ENCODE assay signal across 20 cellular contexts in the genomic region with DNA sequence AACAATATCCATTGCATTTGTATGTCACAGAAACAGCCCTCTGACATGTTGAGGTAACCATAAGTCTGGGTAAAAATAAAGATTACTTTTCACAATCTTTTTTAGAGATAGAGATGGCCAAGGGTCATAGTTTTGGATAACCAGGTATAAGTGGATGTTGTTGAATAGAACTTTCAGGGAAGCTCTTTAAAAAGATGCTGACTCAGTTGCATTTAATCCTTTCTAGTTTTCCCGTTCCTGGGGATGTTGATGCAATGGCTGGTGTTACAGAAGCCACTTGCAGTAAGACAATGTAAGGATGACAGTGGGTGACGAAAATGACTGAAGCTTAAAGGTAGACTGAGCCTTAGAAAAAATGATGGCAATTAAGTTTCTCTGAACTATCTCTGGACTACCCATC.
DNase-seq lines count a peak whose midpoint lies in the region; ATAC-seq, FAIRE-seq and TF ChIP-seq lines count a peak whose summit lies in the region.
"Had no signal": no experiment of that assay in that cellular context is flagged by ENCODE, and none has a peak within 500 bp of the region (broad histone marks: within the 10 kb centered on the region; RNA-seq: fewer than 3 reads in every experiment).

No MANE protein-coding gene starts in this region.

- BruUV-seq in HepG2 (replicated peaks; lab: Mats Ljungman, UMichigan) (no TSS peak), K562 (replicated peaks; lab: Mats Ljungman, UMichigan) (no TSS peak)

- H3K9ac ChIP-seq in HepG2 (ENCODE audit: insufficient read depth, low read depth, low read length) (no peak overlapping the region), K562 (ENCODE audit: insufficient read depth in 1 of 2, low read depth in 2 of 2, low read length in 2 of 2) (no peak overlapping the region), smooth muscle cell (ENCODE audit: low read depth) (no peak overlapping the region)
- H3K9ac ChIP-seq: BLaER1 had no signal

- no peak for FAIRE-seq in HepG2 (lab: Jason Lieb, UNC)
- no peak for FAIRE-seq in K562 (lab: Jason Lieb, UNC)
- FAIRE-seq: D721Med, G401.6, GM12891, GM19239 had no signal

- H3K4me2 ChIP-seq in HepG2 (ENCODE audit: low read depth, low read length) (no peak overlapping the region), K562 (ENCODE audit: insufficient read depth, low read length) (no peak overlapping the region), smooth muscle cell (no peak overlapping the region)
- H3K4me2 ChIP-seq: BLaER1 had no signal

- intact Hi-C loops in HepG2 (cut with micrococcal nuclease; ENCODE audit: unreplicated experiment) (no loop called here), right lobe of liver (cut with DNase I) (no loop called here), K562 (cut with micrococcal nuclease) (no loop called here)

- POLR2A ChIA-PET in HepG2 (lab: Yijun Ruan, JAX): no interaction called here
- POLR2A ChIA-PET in K562 (lab: Yijun Ruan, JAX): no interaction called here

- in situ Hi-C loops in HepG2 (cut with HindIII; ENCODE audit: extremely low pct_ligation_motif_present, low pct_unique_long_range_greater_than_20kb): no loop called here
- in situ Hi-C loops in K562 (cut with MboI): no loop called here

- H4K20me1 ChIP-seq in HepG2 (ENCODE audit: insufficient read depth, low read length) (no peaks in the 10 kb centered on the region), K562 (replicated peaks; ENCODE audit: control insufficient read depth, insufficient read depth, low read length) (no peaks in the 10 kb centered on the region), smooth muscle cell (ENCODE audit: low read depth) (no peaks in the 10 kb centered on the region)
- H4K20me1 ChIP-seq: BLaER1 had no signal

- H3K27me3 ChIP-seq in HepG2 (ENCODE audit: control insufficient read depth in 1 of 2, insufficient read depth in 2 of 2, low read length in 2 of 2) (no peaks in the 10 kb centered on the region), right lobe of liver (no peaks in the 10 kb centered on the region), K562 (ENCODE audit: control insufficient read depth in 2 of 2, insufficient read depth in 2 of 2, low read length in 2 of 2) (no peaks in the 10 kb centered on the region), right atrium auricular region (no peaks in the 10 kb centered on the region), smooth muscle cell (ENCODE audit: low read depth) (no peaks in the 10 kb centered on the region)
- H3K27me3 ChIP-seq: BE2C, BLaER1 had no signal

- H3K4me1 ChIP-seq in HepG2 (ENCODE audit: insufficient read depth, low read length) (no peaks in the 10 kb centered on the region), right lobe of liver (no peaks in the 10 kb centered on the region), K562 (replicated peaks in 1 of 2; ENCODE audit: control insufficient read depth in 2 of 2, insufficient read depth in 2 of 2, low read length in 2 of 2) (no peaks in the 10 kb centered on the region), right atrium auricular region (no peaks in the 10 kb centered on the region), smooth muscle cell (ENCODE audit: low read depth) (no peaks in the 10 kb centered on the region)
- H3K4me1 ChIP-seq: BE2C, BLaER1, Caco-2 had no signal

- H3K9me1 ChIP-seq in K562 (ENCODE audit: control insufficient read depth, insufficient read depth, low read length): no peaks in the 10 kb centered on the region

- no peaks in the 10 kb centered on the region for H3F3A ChIP-seq in smooth muscle cell (ENCODE audit: low read depth)

- H3K27ac ChIP-seq in HepG2 (ENCODE audit: extremely low read length, insufficient read depth, low read length) (no peak overlapping the region), right lobe of liver (no peak overlapping the region), K562 (ENCODE audit: extremely low read depth, low read depth, low read length) (no peak overlapping the region), right atrium auricular region (no peak overlapping the region), smooth muscle cell (ENCODE audit: low read depth) (no peak overlapping the region)
- H3K27ac ChIP-seq: 22Rv1, BLaER1 had no signal

- 2% methylated on average over 2 of the region's 2 CpGs for WGBS in HepG2 (ENCODE audit: low lambda C conversion rate)
- 48% methylated on average over 2 of the region's 2 CpGs for WGBS in right lobe of liver (ENCODE audit: insufficient coverage, low coverage, low lambda C conversion rate, missing lambda C conversion rate)
- WGBS in K562 (ENCODE audit: insufficient coverage, low coverage, missing lambda C conversion rate): 0% methylated on average over 2 of the region's 2 CpGs
- 75% methylated on average over 2 of the region's 2 CpGs for WGBS in smooth muscle cell (ENCODE audit: low lambda C conversion rate)

- H3K36me3 ChIP-seq in HepG2 (replicated peaks in 1 of 2; ENCODE audit: control insufficient read depth in 1 of 2, insufficient read depth in 2 of 2, low read length in 2 of 2) (no peaks in the 10 kb centered on the region), right lobe of liver (no peaks in the 10 kb centered on the region), K562 (ENCODE audit: control insufficient read depth, insufficient read depth, low read length) (no peaks in the 10 kb centered on the region), right atrium auricular region (no peaks in the 10 kb centered on the region), smooth muscle cell (ENCODE audit: low read depth) (no peaks in the 10 kb centered on the region)
- H3K36me3 ChIP-seq: BE2C, BLaER1 had no signal

- CTCF ChIA-PET in HepG2 (lab: Yijun Ruan, JAX; ENCODE audit: low intra/inter-chr PET ratio, low total read pairs): no interaction called here
- CTCF ChIA-PET in K562 (lab: Yijun Ruan, JAX; ENCODE audit: low intra/inter-chr PET ratio): no interaction called here

- no peak for TF ChIP-seq RAD21 in HepG2 (CRISPR knock-in tag; IDR thresholded peaks at IDR 0.05)
- no peak for TF ChIP-seq RAD21 in K562 (CRISPR knock-in tag; conservative IDR thresholded peaks at IDR 0.05 in 1 of 2, IDR thresholded peaks at IDR 0.05 in 1 of 2)

- ATAC-seq in HepG2 (no peak), right lobe of liver (no peak), K562 (no peak)

- H3K9me3 ChIP-seq in HepG2 (ENCODE audit: low read length): peaks cover 96% of the 10 kb centered on the region
- H3K9me3 ChIP-seq in right lobe of liver: no peaks in the 10 kb centered on the region
- no peaks in the 10 kb centered on the region; the same call in 1 of the 2 replicates for H3K9me3 ChIP-seq in K562 (replicated peaks; ENCODE audit: control insufficient read depth, insufficient read depth, low read depth, low read length)
- H3K9me3 ChIP-seq in right atrium auricular region: no peaks in the 10 kb centered on the region
- no peaks in the 10 kb centered on the region for H3K9me3 ChIP-seq in smooth muscle cell (replicated peaks; ENCODE audit: low read depth)
- H3K9me3 ChIP-seq: BE2C, BLaER1, Caco-2 had no signal

- H3K4me3 ChIP-seq in HepG2 (replicated peaks in 1 of 3; ENCODE audit: insufficient read depth in 1 of 3, low read depth in 2 of 3, low read length in 3 of 3) (no peak overlapping the region), right lobe of liver (no peak overlapping the region), K562 (no peak overlapping the region), right atrium auricular region (no peak overlapping the region), smooth muscle cell (no peak overlapping the region)
- H3K4me3 ChIP-seq: BLaER1 had no signal

- H3K79me2 ChIP-seq in HepG2 (ENCODE audit: insufficient read depth, low read length) (no peaks in the 10 kb centered on the region), K562 (ENCODE audit: control insufficient read depth, insufficient read depth, low read length) (no peaks in the 10 kb centered on the region), smooth muscle cell (ENCODE audit: low read depth) (no peaks in the 10 kb centered on the region)

- H2AFZ ChIP-seq in HepG2 (ENCODE audit: low read length): no peak overlapping the region
- H2AFZ ChIP-seq in K562 (ENCODE audit: low read depth, low read length): no peak overlapping the region
- no peak overlapping the region for H2AFZ ChIP-seq in smooth muscle cell (ENCODE audit: low read depth)

- no peak for DNase-seq in HepG2 (ENCODE audit: low spot score)
- no peak for DNase-seq in right lobe of liver
- no peak for DNase-seq in K562 (ENCODE audit: extremely low read depth in 1 of 4, low spot score in 3 of 4)
- DNase-seq in right atrium auricular region (ENCODE audit: low spot score): no peak
- no peak for DNase-seq in smooth muscle cell (lab: John Stamatoyannopoulos, UW; ENCODE audit: unreplicated experiment)
- DNase-seq: ACHN; BE2C; C1 segment of cervical spinal cord; Caco-2; Calu3; CD4-positive, alpha-beta memory T cell; CD4-positive, CD25-positive, alpha-beta regulatory T cell; DMS79 treated with DMSO at 0.1 percent for 48 hours; GF-D8 had no signal

- TF ChIP-seq EP300 in HepG2 (IDR thresholded peaks at IDR 0.05; ENCODE audit: low read depth in 2 of 2, low read length in 2 of 2) (no peak), HepG2 (CRISPR knock-in tag; IDR thresholded peaks at IDR 0.05; ENCODE audit: borderline replicate concordance) (no peak), K562 (IDR thresholded peaks at IDR 0.05; ENCODE audit: low read length) (no peak)

- TF ChIP-seq CTCF in HepG2 (CRISPR knock-in tag; IDR thresholded peaks at IDR 0.05) (no peak), right lobe of liver (IDR thresholded peaks at IDR 0.05) (no peak), K562 (IDR thresholded peaks at IDR 0.05 in 2 of 3, conservative IDR thresholded peaks at IDR 0.05 in 1 of 3; ENCODE audit: insufficient read depth in 2 of 3, low read depth in 1 of 3, low read length in 3 of 3) (no peak), right atrium auricular region (IDR thresholded peaks at IDR 0.05) (no peak), smooth muscle cell (IDR thresholded peaks at IDR 0.05; ENCODE audit: borderline replicate concordance, insufficient read depth, poor library complexity, severe bottlenecking) (no peak)

- no peak for TF ChIP-seq POLR2A in HepG2 (IDR thresholded peaks at IDR 0.05; ENCODE audit: insufficient read depth in 1 of 2, low read depth in 2 of 2, low read length in 2 of 2)
- TF ChIP-seq POLR2A in right lobe of liver (IDR thresholded peaks at IDR 0.05): no peak
- TF ChIP-seq POLR2A in K562 (conservative IDR thresholded peaks at IDR 0.05): no peak

TF ChIP-seq in HepG2, 621 proteins besides CTCF, POLR2A, EP300 and RAD21:
- peak; percentile 23 to 76; a peak in 3 of 4 replicates for TF ChIP-seq MAFK (conservative IDR thresholded peaks at IDR 0.05 in 1 of 2, IDR thresholded peaks at IDR 0.05 in 1 of 2; ENCODE audit: low read length in 2 of 2)
- TF ChIP-seq ZNF883 (CRISPR knock-in tag; IDR thresholded peaks at IDR 0.05; ENCODE audit: not compliant biosample characterization): no peak
- peak; percentile 51; the same call in 1 of the 2 replicates for TF ChIP-seq MAFF (IDR thresholded peaks at IDR 0.05; ENCODE audit: low read depth, low read length)

TF ChIP-seq in K562, 482 proteins besides CTCF, POLR2A, EP300 and RAD21:
- TF ChIP-seq MAFG (tag; conservative IDR thresholded peaks at IDR 0.05): 0 out of 2 replicates have a peak, but pooled peaks have one; percentile 15
- TF ChIP-seq ZNF586 (CRISPR knock-in tag; conservative IDR thresholded peaks at IDR 0.05): no peak
- TF ChIP-seq ZNF316 (IDR thresholded peaks at IDR 0.05): peak; percentile 18; the same call in 1 of the 2 replicates
- no peak for TF ChIP-seq PTRF (tag; IDR thresholded peaks at IDR 0.05)
- no peak for TF ChIP-seq POLR2G (IDR thresholded peaks at IDR 0.05; ENCODE audit: low read depth, low read length)
- TF ChIP-seq ZNF224 (CRISPR knock-in tag; IDR thresholded peaks at IDR 0.05): no peak
TF ChIP-seq in K562: peak in this region for 2.

Comparison
In these comparisons a context has a peak if more than half of its experiments do, and no peak if none do; other contexts are left out.
1. Of the 241 proteins assayed by ChIP-seq in both HepG2 and K562: peak only in HepG2: MAFF and MAFK; only in K562: MAFG; in both: none; in neither: 238.